ENCODE assay signal across 1 cellular context in the genomic region with DNA sequence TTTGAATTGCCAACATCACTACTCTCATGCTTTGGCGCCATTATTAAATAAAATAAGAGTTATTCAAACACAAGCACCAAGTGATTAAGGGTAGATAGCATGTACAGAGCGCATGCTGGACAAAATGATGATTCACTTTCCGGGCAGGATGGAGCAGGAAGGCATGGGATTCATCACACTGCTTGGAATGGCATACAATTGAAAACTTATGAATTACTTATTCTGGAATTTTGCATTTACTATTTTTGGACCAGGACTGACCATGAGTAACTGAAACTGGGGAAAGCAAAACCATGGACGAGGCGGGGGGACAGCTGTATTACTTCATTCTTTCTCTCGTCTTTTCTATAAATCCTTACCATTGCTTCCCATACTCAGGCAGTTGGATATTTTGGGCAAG.
TF ChIP-seq lines count a peak whose summit lies in the region.

No MANE protein-coding gene starts in this region.

TF ChIP-seq in SK-N-SH, 30 proteins besides CTCF, POLR2A, EP300 and RAD21 (continued from another document):
- TF ChIP-seq TAF1 (IDR thresholded peaks at IDR 0.05; ENCODE audit: borderline replicate concordance, low read depth, low read length) (0 out of 2 replicates have a peak, but pooled peaks have one; percentile 38), USF2 (IDR thresholded peaks at IDR 0.05; ENCODE audit: borderline replicate concordance, low read depth, low read length) (no peak), TCF12 (IDR thresholded peaks at IDR 0.05) (peak; percentile 99), GATA2 (CRISPR knock-in tag; IDR thresholded peaks at IDR 0.05) (no peak), CHD2 (IDR thresholded peaks at IDR 0.05; ENCODE audit: low read length, partially characterized antibody) (no peak), TEAD4 (IDR thresholded peaks at IDR 0.05; ENCODE audit: borderline replicate concordance, insufficient read depth) (peak; percentile 95), ELF1 (IDR thresholded peaks at IDR 0.05) (0 out of 2 replicates have a peak, but pooled peaks have one; percentile 26), POLR2AphosphoS5 (IDR thresholded peaks at IDR 0.05; ENCODE audit: low read depth, low read length) (peak; percentile 91; the same call in 1 of the 2 replicates), FOXM1 (IDR thresholded peaks at IDR 0.05; ENCODE audit: low read depth) (peak; percentile 96), NFIC (IDR thresholded peaks at IDR 0.05; ENCODE audit: borderline replicate concordance) (peak; percentile 89), RXRA (IDR thresholded peaks at IDR 0.05; ENCODE audit: borderline replicate concordance, low read depth) (peak; percentile 85)
- TF ChIP-seq, protein P1, sequence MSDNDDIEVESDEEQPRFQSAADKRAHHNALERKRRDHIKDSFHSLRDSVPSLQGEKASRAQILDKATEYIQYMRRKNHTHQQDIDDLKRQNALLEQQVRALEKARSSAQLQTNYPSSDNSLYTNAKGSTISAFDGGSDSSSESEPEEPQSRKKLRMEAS (IDR thresholded peaks at IDR 0.05; ENCODE audit: low read depth): peak; percentile 93
